ENCODE assay signal across 17 cellular contexts in the genomic region with DNA sequence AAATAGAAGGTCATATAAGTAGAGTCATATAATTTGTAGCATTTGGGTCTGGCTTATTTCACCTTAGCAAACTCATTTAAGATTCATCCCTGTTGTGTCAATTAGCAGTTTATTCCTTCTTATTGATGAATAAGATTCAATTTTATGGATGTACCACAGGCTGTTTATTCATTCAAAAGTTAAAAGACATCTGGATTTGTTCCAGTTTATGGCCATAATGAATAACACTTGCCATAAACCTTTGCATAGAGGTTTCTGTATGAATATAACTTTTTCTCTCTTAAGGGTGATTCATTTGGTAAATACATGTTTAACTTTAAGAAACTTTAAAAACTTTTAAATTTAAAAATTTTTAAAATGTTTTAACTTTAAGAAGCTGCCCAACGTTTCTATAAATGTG.
DNase-seq lines count a peak whose midpoint lies in the region; ATAC-seq and TF ChIP-seq lines count a peak whose summit lies in the region.
"Had no signal": no experiment of that assay in that cellular context is flagged by ENCODE, and none has a peak within 500 bp of the region (broad histone marks: within the 10 kb centered on the region; RNA-seq: fewer than 3 reads in every experiment).

No MANE protein-coding gene starts in this region.

- DNase-seq in NCI-H1105 treated with DMSO at 0.1 percent for 48 hours (lab: John Stamatoyannopoulos, UW) (peak; percentile 4), NCI-H1105 (lab: John Stamatoyannopoulos, UW) (no peak), gastrocnemius medialis (no peak), NCI-H2171 treated with DMSO at 0.1 percent for 48 hours (lab: John Stamatoyannopoulos, UW) (no peak), EL (no peak), mesenteric fat pad (ENCODE audit: low spot score) (no peak)
- DNase-seq: CD8-positive, alpha-beta T cell; DMS153; DMS79 treated with DMSO at 0.1 percent for 48 hours; GF-D8; GM23248; H9; IMR-90; KG1 had no signal

- no peak for TF ChIP-seq CTCF in gastrocnemius medialis (IDR thresholded peaks at IDR 0.05 in 4 of 5, conservative IDR thresholded peaks at IDR 0.05 in 1 of 5)

- H3K36me3 ChIP-seq in gastrocnemius medialis, result no peaks in the 10 kb centered on the region

- intact Hi-C loops in gastrocnemius medialis (cut with DNase I; ENCODE audit: low total_unique reads), result loop anchor here (5.0 kb wide), 1 partner anchor 43 kb away; no protein-coding TSS in a partner anchor

- no peaks in the 10 kb centered on the region for H3K9me3 ChIP-seq in gastrocnemius medialis

- peaks cover 64 to 79% of the 10 kb centered on the region in 2 donors for H3K4me1 ChIP-seq in gastrocnemius medialis

- no peak for TF ChIP-seq POLR2A in gastrocnemius medialis (IDR thresholded peaks at IDR 0.05)

- no peaks in the 10 kb centered on the region for H3K27me3 ChIP-seq in gastrocnemius medialis

- in situ Hi-C loops in gastrocnemius medialis (cut with MboI; ENCODE audit: low sequenced_read_pairs in 4 of 4), result no loop called here

- H3K4me3 ChIP-seq in gastrocnemius medialis, result no peak overlapping the region
- H3K4me3 ChIP-seq: GM23248 had no signal

- ATAC-seq in GM21423 (IDR thresholded peaks at IDR 0.05; ENCODE audit: unreplicated experiment) (peak; percentile 51), HG03457 (IDR thresholded peaks at IDR 0.05; ENCODE audit: unreplicated experiment) (peak; percentile 63), gastrocnemius medialis (no peak)
- ATAC-seq: CD8-positive, alpha-beta T cell had no signal

- peak overlapping the region; percentile 80 to 86 (median 84) for H3K27ac ChIP-seq in gastrocnemius medialis
- H3K27ac ChIP-seq: 22Rv1, GM23248 had no signal

Comparison
In these comparisons a context has a peak if more than half of its experiments do, and no peak if none do; other contexts are left out.
1. ATAC-seq: peak in GM21423 (single experiment) and HG03457 (single experiment); none in gastrocnemius medialis (0 of 2).